Comparison of ENCODE assay signal across 8 cellular contexts in genomic region chr19:11035441-11036377, GRCh38. TPM values are rescaled to one million over a fixed set of nuclear protein-coding genes. Genes with fewer than 3 reads are reported as not detected.
DNase-seq lines count a peak whose midpoint lies in the region; ATAC-seq lines count a peak whose summit lies in the region.

No MANE protein-coding gene starts in this region.

- no peak overlapping the region for H3K4me3 Mint-ChIP-seq in central memory CD8-positive, alpha-beta T cell

- H3K36me3 Mint-ChIP-seq in central memory CD8-positive, alpha-beta T cell (ENCODE audit: insufficient read depth), result peaks cover 43% of the 10 kb centered on the region

- no peaks in the 10 kb centered on the region for H3K9me3 Mint-ChIP-seq in central memory CD8-positive, alpha-beta T cell

- peak; percentile 84 for DNase-seq in activated gamma-delta T cell treated with Interleukin-2 at 50 U/mL for 16 hours
- DNase-seq in activated gamma-delta T cell (lab: John Stamatoyannopoulos, UW), result no peak
- peak; percentile 44 for DNase-seq in NCI-H226
- peak; percentile 67 for DNase-seq in activated CD4-positive, CD25-positive, alpha-beta regulatory T cell treated with anti-CD3 and anti-CD28 coated beads, Interleukin-2, amount 50 U/mL, for 16 hours (ENCODE audit: low read depth, low spot score)
- peak; percentile 76 for DNase-seq in central memory CD8-positive, alpha-beta T cell (ENCODE audit: low spot score in 2 of 2)
- peak; percentile 94 to 97 for DNase-seq in left colon
- peak; percentile 74 for DNase-seq in stimulated activated CD4-positive, alpha-beta T cell treated with anti-CD3 and anti-CD28 coated beads, Interleukin-2, amount 100 ng/mL, for 4 hours (ENCODE audit: low read depth)

- H3K4me1 Mint-ChIP-seq in central memory CD8-positive, alpha-beta T cell, result no peaks in the 10 kb centered on the region

- ATAC-seq in HG03045 (IDR thresholded peaks at IDR 0.05; ENCODE audit: unreplicated experiment) (peak; percentile 79), left colon (peak; percentile 97)
- ATAC-seq in central memory CD8-positive, alpha-beta T cell (replicated peaks; ENCODE audit: extremely low read depth, poor library complexity, severe bottlenecking), result peak; percentile 95

- no peaks in the 10 kb centered on the region for H3K27me3 Mint-ChIP-seq in central memory CD8-positive, alpha-beta T cell

- intact Hi-C loops in left colon (cut with DNase I, micrococcal nuclease), result loop anchor here in 1 of 2 donors (10.0 kb wide), 2 partner anchors 69 to 169 kb away; no protein-coding TSS in a partner anchor

- no peak overlapping the region for H3K27ac Mint-ChIP-seq in central memory CD8-positive, alpha-beta T cell (ENCODE audit: low read depth)

RNA-seq across cellular contexts. Expression of gene LDLR, which starts 53.6 kb away (rescaled TPM):
- 100 to 1,000 TPM; 122 to 224 TPM for total RNA-seq in left colon
